18 cellular contexts compared by ENCODE assay signal in the genomic region with DNA sequence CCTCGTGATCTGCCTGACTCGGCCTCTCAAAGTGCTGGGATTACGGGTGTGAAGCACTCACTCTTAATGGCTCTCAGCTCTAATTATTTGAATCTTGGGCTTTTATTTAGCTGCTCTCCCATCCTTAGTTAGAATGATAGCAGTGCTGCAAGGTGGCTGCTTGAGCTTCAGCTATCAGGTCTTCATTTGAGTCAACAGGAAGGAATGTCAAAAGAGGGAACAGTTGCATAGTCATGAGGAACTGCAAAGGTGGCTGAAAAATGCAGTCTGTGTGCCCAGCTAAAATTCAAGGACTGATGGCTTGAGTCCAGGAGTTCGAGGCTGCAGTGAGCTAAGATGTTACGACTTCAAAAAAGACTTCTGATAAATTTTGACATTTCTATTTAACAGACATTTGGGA. TPM values are rescaled to one million over a fixed set of nuclear protein-coding genes. Genes with fewer than 3 reads are reported as not detected.
DNase-seq lines count a peak whose midpoint lies in the region; ATAC-seq and TF ChIP-seq lines count a peak whose summit lies in the region.
"Had no signal": no experiment of that assay in that cellular context is flagged by ENCODE, and none has a peak within 500 bp of the region (broad histone marks: within the 10 kb centered on the region; RNA-seq: fewer than 3 reads in every experiment).

No MANE protein-coding gene starts in this region.

- H3K4me3 ChIP-seq in neural progenitor cell = no peak overlapping the region

- H2AFZ ChIP-seq in neural progenitor cell (replicated peaks) = no peak overlapping the region

- POLR2A ChIA-PET in WTC11 (lab: Charles Lee) = no interaction called here

- peak overlapping the region; percentile 50 for H3K27ac Mint-ChIP-seq in Calu3 (ENCODE audit: unreplicated experiment)
- peak overlapping the region; percentile 68 for H3K27ac Mint-ChIP-seq in WTC11
- H3K27ac Mint-ChIP-seq in neural progenitor cell = peak overlapping the region; percentile 74

- peaks cover 19% of the 10 kb centered on the region for H3K4me1 ChIP-seq in neural progenitor cell

- no peaks in the 10 kb centered on the region for H3K36me3 ChIP-seq in neural progenitor cell

- H3K4me3 Mint-ChIP-seq in Calu3 (ENCODE audit: low read depth, unreplicated experiment) (no peak overlapping the region), WTC11 (no peak overlapping the region), neural progenitor cell (no peak overlapping the region)
- H3K4me3 Mint-ChIP-seq: activated T-cell treated with anti-CD3 and anti-CD28 coated beads, Interleukin-2, amount 50 U/mL, for 4 hours had no signal

- H3K27me3 Mint-ChIP-seq in Calu3 (ENCODE audit: unreplicated experiment) = no peaks in the 10 kb centered on the region
- no peaks in the 10 kb centered on the region for H3K27me3 Mint-ChIP-seq in WTC11 (ENCODE audit: low read depth)
- H3K27me3 Mint-ChIP-seq in neural progenitor cell (ENCODE audit: insufficient read depth, low read depth) = peaks cover 2% of the 10 kb centered on the region

- H3K9me3 ChIP-seq in neural progenitor cell (ENCODE audit: low read depth) = no peaks in the 10 kb centered on the region

- peaks cover 78% of the 10 kb centered on the region for H3K4me1 Mint-ChIP-seq in Calu3 (ENCODE audit: low read depth, unreplicated experiment)
- H3K4me1 Mint-ChIP-seq in WTC11 = peaks cover 62% of the 10 kb centered on the region
- H3K4me1 Mint-ChIP-seq in neural progenitor cell = peaks cover 24% of the 10 kb centered on the region

- H3K36me3 Mint-ChIP-seq in Calu3 (ENCODE audit: insufficient read depth, unreplicated experiment) (peaks cover 15% of the 10 kb centered on the region), WTC11 (peaks cover 12% of the 10 kb centered on the region), neural progenitor cell (peaks cover 32% of the 10 kb centered on the region)

- H3K9ac ChIP-seq in neural progenitor cell = no peak overlapping the region

- ATAC-seq in WTC11 (peak; percentile 46), Right ventricle myocardium inferior (no peak), GM19467 (IDR thresholded peaks at IDR 0.05; ENCODE audit: unreplicated experiment) (no peak)
- ATAC-seq: activated T-cell treated with anti-CD3 and anti-CD28 coated beads, Interleukin-2, amount 50 U/mL, for 4 hours had no signal

- CTCF ChIA-PET in Calu3 (lab: Charles Lee) = interaction anchor here (1.0 kb wide), 1 partner anchor 11 kb away, joined by 4 read pairs; no protein-coding TSS in a partner anchor
- CTCF ChIA-PET in WTC11 (lab: Charles Lee) = interaction anchor here (0.6 to 3.1 kb wide), 4 partner anchors 8 to 596 kb away, joined by 3 to 20 read pairs (median 5); no protein-coding TSS in a partner anchor

- intact Hi-C loops in Calu3 (cut with micrococcal nuclease; ENCODE audit: unreplicated experiment) (no loop called here), Right ventricle myocardium inferior (cut with DNase I) (no loop called here)

- no peak overlapping the region for H3K27ac ChIP-seq in neural progenitor cell

- DNase-seq in Calu3 (no peak), HT1080 (ENCODE audit: low read depth) (peak; percentile 51), WTC11 (ENCODE audit: low spot score) (no peak), neural progenitor cell (ENCODE audit: low spot score) (no peak), Right ventricle myocardium inferior (ENCODE audit: missing footprints) (no peak)
- no peak for DNase-seq in activated CD8-positive, alpha-beta memory T cell treated with anti-CD3 and anti-CD28 coated beads, Interleukin-2, amount 50 U/mL, for 4 hours
- DNase-seq: activated CD4-positive, alpha-beta T cell treated with anti-CD3 and anti-CD28 coated beads, Interleukin-2, amount 50 U/mL, for 1 hour; activated T-cell treated with anti-CD3 and anti-CD28 coated beads, Interleukin-2, amount 50 U/mL, for 4 hours; C1 segment of cervical spinal cord; central memory CD4-positive, alpha-beta T cell; glutamatergic neuron; IMR-90; NCI-H1105 treated with DMSO at 0.1 percent for 48 hours; NCI-H446; posterior cingulate gyrus; substantia nigra; T-helper 2 cell had no signal

- no peaks in the 10 kb centered on the region for H3F3A ChIP-seq in neural progenitor cell (ENCODE audit: low read depth)

- BruUV-seq in Calu3 (replicated peaks; lab: Mats Ljungman, UMichigan) = no TSS peak

- TF ChIP-seq CTCF in Calu3 (IDR thresholded peaks at IDR 0.05; ENCODE audit: unreplicated experiment) = no peak
- TF ChIP-seq CTCF in WTC11 (IDR thresholded peaks at IDR 0.05) = no peak
- TF ChIP-seq CTCF in neural progenitor cell (IDR thresholded peaks at IDR 0.05) = no peak

- H3K27me3 ChIP-seq in neural progenitor cell = no peaks in the 10 kb centered on the region

- H3K9me3 Mint-ChIP-seq in Calu3 (ENCODE audit: low read depth, unreplicated experiment) (no peaks in the 10 kb centered on the region), WTC11 (peaks cover 4% of the 10 kb centered on the region), neural progenitor cell (peaks cover 29% of the 10 kb centered on the region)
- H3K9me3 Mint-ChIP-seq: activated T-cell treated with anti-CD3 and anti-CD28 coated beads, Interleukin-2, amount 50 U/mL, for 4 hours had no signal

- peaks cover 98% of the 10 kb centered on the region for H3K79me2 ChIP-seq in neural progenitor cell (ENCODE audit: low read depth)

- no peak overlapping the region for H3K4me2 ChIP-seq in neural progenitor cell

- H4K20me1 ChIP-seq in neural progenitor cell (ENCODE audit: low read depth) = peaks cover 51% of the 10 kb centered on the region

TF ChIP-seq in WTC11, 78 proteins besides CTCF, POLR2A, EP300 and RAD21 (continues in another document):
- TF ChIP-seq, protein P1, sequence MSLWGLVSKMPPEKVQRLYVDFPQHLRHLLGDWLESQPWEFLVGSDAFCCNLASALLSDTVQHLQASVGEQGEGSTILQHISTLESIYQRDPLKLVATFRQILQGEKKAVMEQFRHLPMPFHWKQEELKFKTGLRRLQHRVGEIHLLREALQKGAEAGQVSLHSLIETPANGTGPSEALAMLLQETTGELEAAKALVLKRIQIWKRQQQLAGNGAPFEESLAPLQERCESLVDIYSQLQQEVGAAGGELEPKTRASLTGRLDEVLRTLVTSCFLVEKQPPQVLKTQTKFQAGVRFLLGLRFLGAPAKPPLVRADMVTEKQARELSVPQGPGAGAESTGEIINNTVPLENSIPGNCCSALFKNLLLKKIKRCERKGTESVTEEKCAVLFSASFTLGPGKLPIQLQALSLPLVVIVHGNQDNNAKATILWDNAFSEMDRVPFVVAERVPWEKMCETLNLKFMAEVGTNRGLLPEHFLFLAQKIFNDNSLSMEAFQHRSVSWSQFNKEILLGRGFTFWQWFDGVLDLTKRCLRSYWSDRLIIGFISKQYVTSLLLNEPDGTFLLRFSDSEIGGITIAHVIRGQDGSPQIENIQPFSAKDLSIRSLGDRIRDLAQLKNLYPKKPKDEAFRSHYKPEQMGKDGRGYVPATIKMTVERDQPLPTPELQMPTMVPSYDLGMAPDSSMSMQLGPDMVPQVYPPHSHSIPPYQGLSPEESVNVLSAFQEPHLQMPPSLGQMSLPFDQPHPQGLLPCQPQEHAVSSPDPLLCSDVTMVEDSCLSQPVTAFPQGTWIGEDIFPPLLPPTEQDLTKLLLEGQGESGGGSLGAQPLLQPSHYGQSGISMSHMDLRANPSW (CRISPR knock-in tag; conservative IDR thresholded peaks at IDR 0.05; ENCODE audit: low read depth) = no peak
- no peak for TF ChIP-seq NFATC4 (CRISPR knock-in tag; IDR thresholded peaks at IDR 0.05)
- TF ChIP-seq FOXJ3 (CRISPR knock-in tag; IDR thresholded peaks at IDR 0.05; ENCODE audit: borderline replicate concordance) = no peak
- TF ChIP-seq JUN (CRISPR knock-in tag; IDR thresholded peaks at IDR 0.05) = no peak
- no peak for TF ChIP-seq OVOL2 (CRISPR knock-in tag; IDR thresholded peaks at IDR 0.05; ENCODE audit: borderline replicate concordance)
- TF ChIP-seq CREM (CRISPR knock-in tag; IDR thresholded peaks at IDR 0.05) = no peak
- no peak for TF ChIP-seq FOXP1 (CRISPR knock-in tag; IDR thresholded peaks at IDR 0.05; ENCODE audit: borderline replicate concordance)
- no peak for TF ChIP-seq NR3C1 (CRISPR knock-in tag; conservative IDR thresholded peaks at IDR 0.05; ENCODE audit: low read depth)
- TF ChIP-seq PRRX2 (CRISPR knock-in tag; IDR thresholded peaks at IDR 0.05) = no peak
- no peak for TF ChIP-seq TP53 (CRISPR knock-in tag; IDR thresholded peaks at IDR 0.05)
- TF ChIP-seq, protein P2, sequence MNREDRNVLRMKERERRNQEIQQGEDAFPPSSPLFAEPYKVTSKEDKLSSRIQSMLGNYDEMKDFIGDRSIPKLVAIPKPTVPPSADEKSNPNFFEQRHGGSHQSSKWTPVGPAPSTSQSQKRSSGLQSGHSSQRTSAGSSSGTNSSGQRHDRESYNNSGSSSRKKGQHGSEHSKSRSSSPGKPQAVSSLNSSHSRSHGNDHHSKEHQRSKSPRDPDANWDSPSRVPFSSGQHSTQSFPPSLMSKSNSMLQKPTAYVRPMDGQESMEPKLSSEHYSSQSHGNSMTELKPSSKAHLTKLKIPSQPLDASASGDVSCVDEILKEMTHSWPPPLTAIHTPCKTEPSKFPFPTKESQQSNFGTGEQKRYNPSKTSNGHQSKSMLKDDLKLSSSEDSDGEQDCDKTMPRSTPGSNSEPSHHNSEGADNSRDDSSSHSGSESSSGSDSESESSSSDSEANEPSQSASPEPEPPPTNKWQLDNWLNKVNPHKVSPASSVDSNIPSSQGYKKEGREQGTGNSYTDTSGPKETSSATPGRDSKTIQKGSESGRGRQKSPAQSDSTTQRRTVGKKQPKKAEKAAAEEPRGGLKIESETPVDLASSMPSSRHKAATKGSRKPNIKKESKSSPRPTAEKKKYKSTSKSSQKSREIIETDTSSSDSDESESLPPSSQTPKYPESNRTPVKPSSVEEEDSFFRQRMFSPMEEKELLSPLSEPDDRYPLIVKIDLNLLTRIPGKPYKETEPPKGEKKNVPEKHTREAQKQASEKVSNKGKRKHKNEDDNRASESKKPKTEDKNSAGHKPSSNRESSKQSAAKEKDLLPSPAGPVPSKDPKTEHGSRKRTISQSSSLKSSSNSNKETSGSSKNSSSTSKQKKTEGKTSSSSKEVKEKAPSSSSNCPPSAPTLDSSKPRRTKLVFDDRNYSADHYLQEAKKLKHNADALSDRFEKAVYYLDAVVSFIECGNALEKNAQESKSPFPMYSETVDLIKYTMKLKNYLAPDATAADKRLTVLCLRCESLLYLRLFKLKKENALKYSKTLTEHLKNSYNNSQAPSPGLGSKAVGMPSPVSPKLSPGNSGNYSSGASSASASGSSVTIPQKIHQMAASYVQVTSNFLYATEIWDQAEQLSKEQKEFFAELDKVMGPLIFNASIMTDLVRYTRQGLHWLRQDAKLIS (CRISPR knock-in tag; IDR thresholded peaks at IDR 0.05; ENCODE audit: borderline replicate concordance) = no peak
- no peak for TF ChIP-seq IRF2 (CRISPR knock-in tag; IDR thresholded peaks at IDR 0.05; ENCODE audit: borderline replicate concordance, low read depth)

RNA-seq across cellular contexts. Expression of a gene that starts 55.6 kb away (rescaled TPM):
- total RNA-seq in Calu3 (2022) (106 and 109 TPM in 2 replicates), WTC11 (2021) (74.3 to 85.7 TPM (median 79.2 TPM) in 3 replicates), neural progenitor cell (ENCODE audit: low replicate concordance) (43.8 and 67.6 TPM in 2 replicates), Right ventricle myocardium inferior (8.4 TPM)
- total RNA-seq in HT1080 (2014; rRNA removed; shearing (Covaris generic)) = 133 and 148 TPM in 2 replicates
- 75.8 and 80.1 TPM in 2 replicates for polyA plus RNA-seq in HT1080 (2015; cell fraction: cytosol; rRNA removed)
- polyA plus RNA-seq in HT1080 (2015; cell fraction: nucleus; rRNA removed) = 60.9 and 63.7 TPM in 2 replicates
